Comparison of ENCODE assay signal across 26 cellular contexts in genomic region chr12:123540899-123541662, GRCh38. TPM values are rescaled to one million over a fixed set of nuclear protein-coding genes. Genes with fewer than 3 reads are reported as not detected.
A peak's percentile ranks its signal among the peaks of the same experiment; 100 is the strongest.
DNase-seq lines count a peak whose midpoint lies in the region; ATAC-seq and TF ChIP-seq lines count a peak whose summit lies in the region.
"Had no signal": no experiment of that assay in that cellular context is flagged by ENCODE, and none has a peak within 500 bp of the region (broad histone marks: within the 10 kb centered on the region; RNA-seq: fewer than 3 reads in every experiment).

No MANE protein-coding gene starts in this region.

- H3K4me3 ChIP-seq in Panc1 (ENCODE audit: low read depth in 2 of 2, low read length in 2 of 2) (no peak overlapping the region), choroid plexus epithelial cell (ENCODE audit: low read depth, low read length) (no peak overlapping the region), thyroid gland (replicated peaks in 1 of 3) (no peak overlapping the region), upper lobe of left lung (no peak overlapping the region)

- no peaks in the 10 kb centered on the region for H3K9me3 ChIP-seq in Panc1 (ENCODE audit: control insufficient read depth, insufficient read depth, low read depth, low read length)
- no peaks in the 10 kb centered on the region for H3K9me3 ChIP-seq in thyroid gland
- no peaks in the 10 kb centered on the region for H3K9me3 ChIP-seq in upper lobe of left lung
- H3K9me3 ChIP-seq: BE2C had no signal

- no peaks in the 10 kb centered on the region for H3K27me3 ChIP-seq in Panc1 (ENCODE audit: control insufficient read depth, insufficient read depth, low read length)
- no peaks in the 10 kb centered on the region for H3K27me3 ChIP-seq in thyroid gland
- no peaks in the 10 kb centered on the region for H3K27me3 ChIP-seq in upper lobe of left lung
- H3K27me3 ChIP-seq: BE2C had no signal

- H3K27ac ChIP-seq in Panc1 (ENCODE audit: low read length) = no peak overlapping the region
- H3K27ac ChIP-seq in RWPE1 = no peak overlapping the region
- no peak overlapping the region for H3K27ac ChIP-seq in thyroid gland
- no peak overlapping the region for H3K27ac ChIP-seq in upper lobe of left lung
- H3K27ac ChIP-seq: HL-60 had no signal

- TF ChIP-seq POLR2A in thyroid gland (IDR thresholded peaks at IDR 0.05) (no peak), upper lobe of left lung (IDR thresholded peaks at IDR 0.05) (no peak)

- 89 to 93% methylated on average over 15 of the region's 15 CpGs for WGBS in thyroid gland, 2 donors
- 86 to 87% methylated on average over 14 to 15 of the region's 15 CpGs for WGBS in upper lobe of left lung, 2 donors

- POLR2A ChIA-PET in Panc1 (lab: Charles Lee) (no interaction called here), RWPE1 (lab: Yijun Ruan, JAX; ENCODE audit: low non-redundant PET) (no interaction called here)

- TF ChIP-seq CTCF in Panc1 (IDR thresholded peaks at IDR 0.05) (no peak), choroid plexus epithelial cell (conservative IDR thresholded peaks at IDR 0.05; ENCODE audit: low read depth, low read length) (peak; percentile 4), RWPE1 (conservative IDR thresholded peaks at IDR 0.05; ENCODE audit: low read depth) (no peak), thyroid gland (IDR thresholded peaks at IDR 0.05) (no peak), upper lobe of left lung (IDR thresholded peaks at IDR 0.05) (no peak)

- no TSS peak for BruUV-seq in Panc1 (replicated peaks; lab: Mats Ljungman, UMichigan)

- H3K36me3 ChIP-seq in Panc1 (ENCODE audit: control insufficient read depth, insufficient read depth, low read length) = no peaks in the 10 kb centered on the region
- H3K36me3 ChIP-seq in thyroid gland = no peaks in the 10 kb centered on the region
- no peaks in the 10 kb centered on the region for H3K36me3 ChIP-seq in upper lobe of left lung
- H3K36me3 ChIP-seq: BE2C had no signal

- intact Hi-C loops in Panc1 (cut with micrococcal nuclease; ENCODE audit: unreplicated experiment) = no loop called here
- intact Hi-C loops in thyroid gland (cut with DNase I) = loop anchor here (5.0 kb wide), 1 partner anchor 36 kb away; no protein-coding TSS in a partner anchor

- ATAC-seq in Panc1 (peak; percentile 59; the same call in 1 of the 2 replicates), upper lobe of left lung (ENCODE audit: low FRiP score in 2 of 2) (no peak)
- ATAC-seq: PC-3 had no signal

- H3K4me1 ChIP-seq in Panc1 (ENCODE audit: control insufficient read depth, insufficient read depth, low read length) (no peaks in the 10 kb centered on the region), thyroid gland (no peaks in the 10 kb centered on the region), upper lobe of left lung (no peaks in the 10 kb centered on the region)
- H3K4me1 ChIP-seq: BE2C had no signal

- in situ Hi-C loops in Panc1 (cut with HindIII; ENCODE audit: low pct_unique_long_range_greater_than_20kb, low sequenced_read_pairs) = no loop called here

- TF ChIP-seq EP300 in upper lobe of left lung (IDR thresholded peaks at IDR 0.05) = no peak

- CTCF ChIA-PET in Panc1 (lab: Charles Lee) = interaction anchor here (0.6 kb wide), 1 partner anchor 38 kb away, joined by 4 read pairs; no protein-coding TSS in a partner anchor
- CTCF ChIA-PET in RWPE1 (lab: Yijun Ruan, JAX) = interaction anchor here (0.5 to 0.6 kb wide), 3 partner anchors 14 to 1555 kb away, joined by 3 to 5 read pairs (median 4); no protein-coding TSS in a partner anchor

- DNase-seq in NCI-H2171 treated with DMSO at 0.1 percent for 48 hours (lab: John Stamatoyannopoulos, UW) (peak; percentile 19), NCI-H2171 (lab: John Stamatoyannopoulos, UW) (no peak), Panc1 (ENCODE audit: low read depth, low spot score) (no peak), choroid plexus epithelial cell (ENCODE audit: low read depth) (no peak), RWPE1 (ENCODE audit: low spot score) (no peak), thyroid gland (no peak), upper lobe of left lung (no peak)
- DNase-seq: 8988T; ACHN; BE2C; CD8-positive, alpha-beta memory T cell; DMS 273 treated with DMSO at 0.1 percent for 48 hours; HCEC 1CT; Karpas-422; NCI-H1092 treated with DMSO at 0.1 percent for 48 hours; NCI-H1436; NCI-H187; NCI-H2081 treated with DMSO at 0.1 percent for 48 hours; NCI-H446; NCI-H524 treated with DMSO at 0.1 percent for 48 hours; NCI-H82; NK-92 treated with Interleukin-12 subunit alpha and Interleukin-12 subunit beta, amount 100 ng/mL, for 24 hours; PC-3; SHP77 had no signal

RNA-seq across cellular contexts. Expression of gene RILPL1, which starts 7.6 kb away (rescaled TPM):
- total RNA-seq in Panc1 (2021; ENCODE audit: unreplicated experiment) (16.2 TPM), thyroid gland (10 to 100 TPM; 22.0 to 37.8 (median 31.6) TPM), upper lobe of left lung (10 to 100 TPM; 10.3 to 60.8 (median 18.6) TPM)
- 26.0 TPM for polyA plus RNA-seq in Panc1 (2012; ENCODE audit: insufficient read length)
- polyA plus RNA-seq: CD14-positive monocyte had no signal

RNA-seq across cellular contexts. Expression of gene TMED2, which starts 43.3 kb away (rescaled TPM):
- 282 TPM for total RNA-seq in Panc1 (2021; ENCODE audit: unreplicated experiment)
- 189 TPM for polyA plus RNA-seq in Panc1 (2012; ENCODE audit: insufficient read length)
- 100 to 1,000 TPM; 213 to 244 (median 220) TPM for total RNA-seq in thyroid gland
- 100 to 1,000 TPM in 4 of 6 donors, 10 to 100 TPM in 2; 45.6 to 230 (median 141) TPM for total RNA-seq in upper lobe of left lung
